ENCODE assay signal across 20 cellular contexts in the genomic region with DNA sequence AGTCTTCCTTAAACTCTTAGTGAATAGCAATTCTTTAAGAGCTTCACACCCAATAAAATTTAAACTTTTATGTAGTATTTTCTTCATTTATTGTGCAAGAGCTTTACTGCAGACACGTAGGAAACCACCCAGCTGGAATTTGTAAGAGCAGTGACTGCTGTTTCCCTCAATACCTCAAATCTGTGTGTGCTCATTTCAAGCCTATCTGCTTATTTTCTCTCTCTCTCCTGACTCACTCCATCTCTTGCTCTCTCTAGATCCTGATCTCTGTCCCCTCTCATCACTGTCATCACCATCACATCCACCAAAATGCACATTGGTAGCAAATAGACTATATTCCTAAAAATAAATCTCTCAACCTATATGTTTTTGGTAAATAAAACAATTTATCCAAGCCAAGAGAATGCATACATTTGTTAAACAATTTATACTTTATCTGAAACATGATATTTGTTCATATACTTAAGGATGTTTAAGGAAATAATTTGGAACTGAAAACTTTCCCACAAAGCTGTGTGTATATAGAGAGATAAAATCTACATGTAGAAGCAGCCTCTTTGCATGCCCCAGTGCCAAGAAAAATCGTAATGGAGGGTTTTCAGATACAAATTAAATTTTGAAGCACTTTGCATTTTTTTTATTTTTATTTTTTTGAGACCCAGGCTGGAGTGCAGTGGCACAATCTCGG.
"Had no signal": no experiment of that assay in that cellular context is flagged by ENCODE, and none has a peak within 500 bp of the region (broad histone marks: within the 10 kb centered on the region; RNA-seq: fewer than 3 reads in every experiment).

No MANE protein-coding gene starts in this region.

- H3K9me3 ChIP-seq: esophagus squamous epithelium, suprapubic skin, vagina had no signal

- H3K36me3 ChIP-seq: esophagus squamous epithelium, suprapubic skin, vagina had no signal

- H3K27me3 ChIP-seq: esophagus squamous epithelium, suprapubic skin, vagina had no signal

- H3K4me1 ChIP-seq: parathyroid adenoma, suprapubic skin, vagina had no signal

- ATAC-seq: activated CD8-positive, alpha-beta T cell treated with anti-CD3 and anti-CD28 coated beads for 36 hours; left cardiac atrium; natural killer cell treated with Interleukin-12 subunit alpha and Interleukin-12 subunit beta and Interleukin-15 and Interleukin-18, amount 100 ng/mL, for 72 hours; sciatic nerve; stimulated activated naive CD8-positive, alpha-beta T cell treated with anti-CD3 and anti-CD28 coated beads, Interleukin-15, amount 100 ng/mL, for 72 hours had no signal

- DNase-seq: activated CD4-positive, alpha-beta T cell treated with anti-CD3 and anti-CD28 coated beads, Interleukin-2, amount 10 ng/mL, durations not matched to agents 24 days and 14 days; activated CD8-positive, alpha-beta T cell treated with anti-CD3 and anti-CD28 coated beads for 36 hours; activated naive CD4-positive, alpha-beta T cell treated with Interleukin-2 at 50 U/mL for 16 hours; activated naive CD8-positive, alpha-beta T cell treated with anti-CD3 and anti-CD28 coated beads, Interleukin-2, amount 10 ng/mL, durations not matched to agents 7 days and 5 days; activated T-cell treated with anti-CD3 and anti-CD28 coated beads, Interleukin-2, amount 50 U/mL, for 24 hours; anterior cingulate cortex; cerebellar nuclear complex; effector CD8-positive, alpha-beta T cell; esophagus squamous epithelium; left cardiac atrium; stimulated activated CD4-positive, alpha-beta T cell treated with anti-CD3 and anti-CD28 coated beads, Interleukin-4, amount 100 ng/mL, for 1 hour; stimulated activated naive CD8-positive, alpha-beta T cell treated with anti-CD3 and anti-CD28 coated beads, Interleukin-15, amount 100 ng/mL, for 72 hours; trophoblast cell had no signal

- H3K4me3 ChIP-seq: esophagus squamous epithelium, lung, smooth muscle cell, suprapubic skin, vagina had no signal

- H3K27ac ChIP-seq: esophagus squamous epithelium, parathyroid adenoma, suprapubic skin, vagina had no signal
